ENCODE assay signal across 13 cellular contexts in the genomic region with DNA sequence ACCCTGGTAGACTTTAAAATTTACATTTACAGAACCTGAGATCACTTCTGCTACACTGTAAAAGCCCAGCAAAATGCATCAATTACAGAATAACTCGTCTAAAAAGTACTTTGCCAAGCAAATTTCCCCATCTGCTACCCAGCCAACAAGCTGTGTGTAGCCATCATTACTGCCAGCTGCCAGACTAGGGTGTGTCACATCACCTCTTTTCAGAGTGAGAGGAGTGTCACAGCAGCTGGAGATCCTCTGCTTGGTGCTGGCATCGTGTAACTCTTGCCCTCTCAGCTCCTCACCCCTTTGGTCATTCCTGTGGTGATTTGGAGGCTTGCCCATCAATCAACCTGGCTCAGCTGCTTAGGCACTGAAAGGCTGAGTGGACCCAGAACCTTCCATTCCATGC.
"Had no signal": no experiment of that assay in that cellular context is flagged by ENCODE, and none has a peak within 500 bp of the region (broad histone marks: within the 10 kb centered on the region; RNA-seq: fewer than 3 reads in every experiment).

No MANE protein-coding gene starts in this region.

- ATAC-seq: foreskin keratinocyte; psoas muscle; right lobe of liver; stimulated activated naive CD8-positive, alpha-beta T cell treated with anti-CD3 and anti-CD28 coated beads, Interleukin-15, Interleukin-2, amounts not matched to agents 100 U/mL and 50 U/mL, for 24 hours; upper lobe of right lung had no signal

- H3K4me3 ChIP-seq: esophagus muscularis mucosa, left ventricle myocardium inferior, psoas muscle, right lobe of liver, upper lobe of right lung had no signal

- H3K9me3 ChIP-seq: esophagus muscularis mucosa, left ventricle myocardium inferior, psoas muscle, right lobe of liver, upper lobe of right lung had no signal

- H3K4me1 ChIP-seq: esophagus muscularis mucosa, left ventricle myocardium inferior, psoas muscle, right lobe of liver, upper lobe of right lung had no signal

- H3K27me3 ChIP-seq: brain microvascular endothelial cell, esophagus muscularis mucosa, foreskin keratinocyte, right lobe of liver, upper lobe of right lung had no signal

- H3K36me3 ChIP-seq: brain microvascular endothelial cell, esophagus muscularis mucosa, left ventricle myocardium inferior, right lobe of liver, upper lobe of right lung had no signal

- DNase-seq: activated CD4-positive, alpha-beta T cell treated with anti-CD3 and anti-CD28 coated beads, Interleukin-2, amount 50 U/mL, for 1 hour; activated CD8-positive, alpha-beta memory T cell treated with anti-CD3 and anti-CD28 coated beads for 24 hours; activated naive CD8-positive, alpha-beta T cell treated with anti-CD3 and anti-CD28 coated beads, Interleukin-2, amount 10 ng/mL, durations not matched to agents 7 days and 5 days; brain microvascular endothelial cell; cortex of kidney; effector CD4-positive, alpha-beta T cell; foreskin keratinocyte; left ventricle myocardium inferior; psoas muscle; right lobe of liver; stimulated activated naive CD8-positive, alpha-beta T cell treated with anti-CD3 and anti-CD28 coated beads, Interleukin-15, Interleukin-2, amounts not matched to agents 100 U/mL and 50 U/mL, for 24 hours; upper lobe of right lung had no signal
